In the genomic region with DNA sequence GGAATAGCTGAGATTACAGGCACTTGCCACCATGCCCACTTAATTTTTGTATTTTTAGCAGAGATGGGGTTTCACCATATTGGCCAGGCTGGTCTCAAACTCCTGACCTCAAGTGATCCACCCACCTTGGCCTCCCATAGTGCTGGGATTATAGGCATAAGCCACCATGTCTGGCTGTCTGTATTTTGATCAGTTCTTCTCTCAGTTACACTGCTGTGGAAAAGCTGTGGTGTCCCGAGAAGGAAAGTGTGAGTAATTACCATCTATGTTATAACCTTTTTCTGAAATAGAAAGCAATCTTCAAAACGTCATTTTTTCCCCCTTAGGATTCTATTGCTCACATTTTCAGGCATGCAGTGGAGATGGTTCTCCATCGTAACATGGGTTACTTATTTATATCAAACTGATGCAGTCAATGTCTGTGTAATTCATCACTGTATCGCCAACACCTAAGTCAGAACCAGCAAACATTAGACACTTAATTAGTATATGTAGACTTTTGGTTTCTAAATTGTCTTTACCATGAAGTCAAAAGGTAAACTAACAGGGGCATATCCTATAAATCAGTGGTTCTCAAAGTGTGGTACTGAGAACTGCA, we compare ENCODE assay signal across 20 cellular contexts.
DNase-seq lines count a peak whose midpoint lies in the region; ATAC-seq and TF ChIP-seq lines count a peak whose summit lies in the region.
"Had no signal": no experiment of that assay in that cellular context is flagged by ENCODE, and none has a peak within 500 bp of the region (broad histone marks: within the 10 kb centered on the region; RNA-seq: fewer than 3 reads in every experiment).

No MANE protein-coding gene starts in this region.

- CTCF ChIA-PET in activated CD4-positive, alpha-beta T cell treated with anti-CD3 and anti-CD28 coated beads for 36 hours (lab: Charles Lee), result no interaction called here

- peaks cover 12% of the 10 kb centered on the region for H3K9me3 Mint-ChIP-seq in activated CD4-positive, alpha-beta T cell treated with anti-CD3 and anti-CD28 coated beads for 36 hours (ENCODE audit: low read depth)
- peaks cover 4 to 5% of the 10 kb centered on the region in 2 donors for H3K9me3 Mint-ChIP-seq in activated T-cell treated with anti-CD3 and anti-CD28 coated beads, Interleukin-2, amount 50 U/mL, for 72 hours

- in situ Hi-C loops in GM13976 (cut with MboI; ENCODE audit: low sequenced_read_pairs, unreplicated experiment), result no loop called here

- intact Hi-C loops in activated CD4-positive, alpha-beta T cell treated with anti-CD3 and anti-CD28 coated beads for 36 hours (cut with DNase I, micrococcal nuclease), result loop anchor here (1.0 to 2.0 kb wide), 4 partner anchors 31 to 220 kb away; no protein-coding TSS in a partner anchor

- H3K4me1 Mint-ChIP-seq in activated CD4-positive, alpha-beta T cell treated with anti-CD3 and anti-CD28 coated beads for 36 hours, result peaks cover 16% of the 10 kb centered on the region
- peaks cover 23% of the 10 kb centered on the region for H3K4me1 Mint-ChIP-seq in activated T-cell treated with anti-CD3 and anti-CD28 coated beads, Interleukin-2, amount 50 U/mL, for 72 hours (ENCODE audit: low read depth)

- H3K36me3 Mint-ChIP-seq in activated CD4-positive, alpha-beta T cell treated with anti-CD3 and anti-CD28 coated beads for 36 hours (ENCODE audit: low read depth), result no peaks in the 10 kb centered on the region
- H3K36me3 Mint-ChIP-seq in activated T-cell treated with anti-CD3 and anti-CD28 coated beads, Interleukin-2, amount 50 U/mL, for 72 hours (ENCODE audit: insufficient read depth in 2 of 2), result peaks cover 3 to 5% of the 10 kb centered on the region in 2 donors
- H3K36me3 Mint-ChIP-seq: stimulated activated memory B cell treated with anti-CD40 and anti-IgM and Interleukin-4, amounts not matched to agents 10 μg/mL and 1 μg/mL and 100 μg/mL, for 72 hours had no signal

- POLR2A ChIA-PET in activated CD4-positive, alpha-beta T cell treated with anti-CD3 and anti-CD28 coated beads for 36 hours (lab: Charles Lee), result interaction anchor here (0.6 kb wide), 1 partner anchor 20 kb away, joined by 3 read pairs; no protein-coding TSS in a partner anchor

- H3K27me3 Mint-ChIP-seq in activated CD4-positive, alpha-beta T cell treated with anti-CD3 and anti-CD28 coated beads for 36 hours, result peaks cover 10% of the 10 kb centered on the region
- peaks cover 6% of the 10 kb centered on the region for H3K27me3 Mint-ChIP-seq in activated T-cell treated with anti-CD3 and anti-CD28 coated beads, Interleukin-2, amount 50 U/mL, for 72 hours (ENCODE audit: low read depth)
- H3K27me3 Mint-ChIP-seq: B cell; progenitor cell of endocrine pancreas; stimulated activated memory B cell treated with anti-CD40 and anti-IgM and Interleukin-4, amounts not matched to agents 10 μg/mL and 1 μg/mL and 100 μg/mL, for 72 hours had no signal

- peak; percentile 93 for ATAC-seq in activated CD4-positive, alpha-beta T cell treated with anti-CD3 and anti-CD28 coated beads for 36 hours
- peak; percentile 90 for ATAC-seq in activated T-cell treated with anti-CD3 and anti-CD28 coated beads, Interleukin-2, amount 50 U/mL, for 72 hours (replicated peaks in 1 of 2)
- ATAC-seq in GM21717 (IDR thresholded peaks at IDR 0.05; ENCODE audit: unreplicated experiment), result no peak
- ATAC-seq: gastroesophageal sphincter; stimulated activated memory B cell treated with anti-CD40 and anti-IgM and Interleukin-4, amounts not matched to agents 10 μg/mL and 1 μg/mL and 100 μg/mL, for 72 hours had no signal

- peak overlapping the region; percentile 17 for H3K27ac Mint-ChIP-seq in activated CD4-positive, alpha-beta T cell treated with anti-CD3 and anti-CD28 coated beads for 36 hours
- H3K27ac Mint-ChIP-seq in activated T-cell treated with anti-CD3 and anti-CD28 coated beads, Interleukin-2, amount 50 U/mL, for 72 hours, result peak overlapping the region; percentile 58
- H3K27ac Mint-ChIP-seq: B cell; progenitor cell of endocrine pancreas; stimulated activated memory B cell treated with anti-CD40 and anti-IgM and Interleukin-4, amounts not matched to agents 10 μg/mL and 1 μg/mL and 100 μg/mL, for 72 hours had no signal

- no peak overlapping the region for H3K4me3 Mint-ChIP-seq in activated CD4-positive, alpha-beta T cell treated with anti-CD3 and anti-CD28 coated beads for 36 hours
- peak overlapping the region; percentile 13 to 32 for H3K4me3 Mint-ChIP-seq in activated T-cell treated with anti-CD3 and anti-CD28 coated beads, Interleukin-2, amount 50 U/mL, for 72 hours
- H3K4me3 Mint-ChIP-seq: B cell; stimulated activated memory B cell treated with anti-CD40 and anti-IgM and Interleukin-4, amounts not matched to agents 10 μg/mL and 1 μg/mL and 100 μg/mL, for 72 hours had no signal

- TF ChIP-seq CTCF in GM13976 (IDR thresholded peaks at IDR 0.05; ENCODE audit: borderline replicate concordance, control extremely low read depth, extremely low read depth, insufficient read depth, missing control alignments), result no peak

- DNase-seq in activated CD4-positive, alpha-beta T cell treated with anti-CD3 and anti-CD28 coated beads for 36 hours, result peak; percentile 65
- no peak for DNase-seq in activated CD4-positive, alpha-beta T cell treated with anti-CD3 and anti-CD28 coated beads for 1 hour
- peak; percentile 3 for DNase-seq in GM13976 (ENCODE audit: low spot score)
- DNase-seq in activated T-cell treated with anti-CD3 and anti-CD28 coated beads, Interleukin-2, amount 50 U/mL, for 72 hours, result peak; percentile 29 to 42
- peak; percentile 9 to 15 for DNase-seq in stimulated activated CD4-positive, alpha-beta T cell treated with anti-CD3 and anti-CD28 coated beads, Interleukin-4, amount 100 ng/mL, for 48 hours (ENCODE audit: low read depth in 2 of 2)
- no peak for DNase-seq in NCI-H1092 treated with DMSO at 0.1 percent for 48 hours (lab: John Stamatoyannopoulos, UW)
- DNase-seq in amygdala (lab: John Stamatoyannopoulos, UW), result no peak
- DNase-seq: body of pancreas; COR-L47; DND-41; effector CD8-positive, alpha-beta T cell; NCI-H2029; NCI-H345; NCI-H82; SW 1271 had no signal

Comparison
In these comparisons a context has a peak if more than half of its experiments do, and no peak if none do; other contexts are left out.
1. DNase-seq: peak in activated CD4-positive, alpha-beta T cell treated with anti-CD3 and anti-CD28 coated beads for 36 hours (single experiment), GM13976 (single experiment), activated T-cell treated with anti-CD3 and anti-CD28 coated beads, Interleukin-2, amount 50 U/mL, for 72 hours (2 of 2) and stimulated activated CD4-positive, alpha-beta T cell treated with anti-CD3 and anti-CD28 coated beads, Interleukin-4, amount 100 ng/mL, for 48 hours (2 of 2); none in activated CD4-positive, alpha-beta T cell treated with anti-CD3 and anti-CD28 coated beads for 1 hour (single experiment), NCI-H1092 treated with DMSO at 0.1 percent for 48 hours (single experiment) and amygdala (0 of 56).